14 cellular contexts compared by ENCODE assay signal in genomic region chr10:48805848-48806247, GRCh38.
DNase-seq lines count a peak whose midpoint lies in the region; ATAC-seq lines count a peak whose summit lies in the region.
"Had no signal": no experiment of that assay in that cellular context is flagged by ENCODE, and none has a peak within 500 bp of the region (broad histone marks: within the 10 kb centered on the region; RNA-seq: fewer than 3 reads in every experiment).

No MANE protein-coding gene starts in this region.

- H3K4me3 Mint-ChIP-seq in activated naive CD8-positive, alpha-beta T cell treated with anti-CD3 and anti-CD28 coated beads for 36 hours, result no peak overlapping the region
- no peak overlapping the region for H3K4me3 Mint-ChIP-seq in activated CD8-positive, alpha-beta memory T cell treated with anti-CD3 and anti-CD28 coated beads, Interleukin-2, amount 10 ng/mL, durations not matched to agents 7 days and 5 days
- H3K4me3 Mint-ChIP-seq: endodermal cell had no signal

- no peak for ATAC-seq in activated CD8-positive, alpha-beta memory T cell treated with anti-CD3 and anti-CD28 coated beads, Interleukin-2, amount 10 ng/mL, durations not matched to agents 7 days and 5 days
- no peak for ATAC-seq in HG03108 (IDR thresholded peaks at IDR 0.05; ENCODE audit: unreplicated experiment)
- no peak for ATAC-seq in GM18858 (IDR thresholded peaks at IDR 0.05; ENCODE audit: unreplicated experiment)
- ATAC-seq: foreskin keratinocyte had no signal

- peaks cover 3% of the 10 kb centered on the region for H3K9me3 Mint-ChIP-seq in activated naive CD8-positive, alpha-beta T cell treated with anti-CD3 and anti-CD28 coated beads for 36 hours
- H3K9me3 Mint-ChIP-seq in activated CD8-positive, alpha-beta memory T cell treated with anti-CD3 and anti-CD28 coated beads, Interleukin-2, amount 10 ng/mL, durations not matched to agents 7 days and 5 days (ENCODE audit: low read depth), result no peaks in the 10 kb centered on the region
- H3K9me3 Mint-ChIP-seq: endodermal cell had no signal

- H3K36me3 ChIP-seq in BLaER1, result peaks cover 33% of the 10 kb centered on the region
- H3K36me3 ChIP-seq: prostate gland had no signal

- H3K4me1 Mint-ChIP-seq in activated naive CD8-positive, alpha-beta T cell treated with anti-CD3 and anti-CD28 coated beads for 36 hours, result peaks cover 35% of the 10 kb centered on the region
- peaks cover 42% of the 10 kb centered on the region for H3K4me1 Mint-ChIP-seq in activated CD8-positive, alpha-beta memory T cell treated with anti-CD3 and anti-CD28 coated beads, Interleukin-2, amount 10 ng/mL, durations not matched to agents 7 days and 5 days

- no peak overlapping the region for H3K9ac ChIP-seq in BLaER1
- H3K9ac ChIP-seq: KMS-11 had no signal

- H3K27me3 ChIP-seq in BLaER1, result no peaks in the 10 kb centered on the region
- H3K27me3 ChIP-seq: foreskin keratinocyte had no signal

- peaks cover 3% of the 10 kb centered on the region for H3K36me3 Mint-ChIP-seq in activated naive CD8-positive, alpha-beta T cell treated with anti-CD3 and anti-CD28 coated beads for 36 hours
- no peaks in the 10 kb centered on the region for H3K36me3 Mint-ChIP-seq in activated CD8-positive, alpha-beta memory T cell treated with anti-CD3 and anti-CD28 coated beads, Interleukin-2, amount 10 ng/mL, durations not matched to agents 7 days and 5 days

- peak overlapping the region; percentile 43 for H3K27ac Mint-ChIP-seq in activated naive CD8-positive, alpha-beta T cell treated with anti-CD3 and anti-CD28 coated beads for 36 hours
- H3K27ac Mint-ChIP-seq in activated CD8-positive, alpha-beta memory T cell treated with anti-CD3 and anti-CD28 coated beads, Interleukin-2, amount 10 ng/mL, durations not matched to agents 7 days and 5 days, result no peak overlapping the region
- H3K27ac Mint-ChIP-seq: endodermal cell had no signal

- no peaks in the 10 kb centered on the region for H4K20me1 ChIP-seq in BLaER1

- peaks cover 1% of the 10 kb centered on the region for H3K9me3 ChIP-seq in BLaER1
- H3K9me3 ChIP-seq: prostate gland had no signal

- no peaks in the 10 kb centered on the region for H3K27me3 Mint-ChIP-seq in activated naive CD8-positive, alpha-beta T cell treated with anti-CD3 and anti-CD28 coated beads for 36 hours
- H3K27me3 Mint-ChIP-seq in activated CD8-positive, alpha-beta memory T cell treated with anti-CD3 and anti-CD28 coated beads, Interleukin-2, amount 10 ng/mL, durations not matched to agents 7 days and 5 days, result peaks cover 2% of the 10 kb centered on the region

- peaks cover 57% of the 10 kb centered on the region for H3K4me1 ChIP-seq in BLaER1
- H3K4me1 ChIP-seq: prostate gland had no signal

- no peak for DNase-seq in activated naive CD8-positive, alpha-beta T cell treated with anti-CD3 and anti-CD28 coated beads for 36 hours
- DNase-seq in inferior parietal cortex (ENCODE audit: extremely low spot score) (peak; percentile 27), retina (peak; percentile 27), NCI-H345 treated with DMSO at 0.1 percent for 48 hours (lab: John Stamatoyannopoulos, UW; ENCODE audit: unreplicated experiment) (no peak)
- no peak for DNase-seq in activated CD8-positive, alpha-beta memory T cell treated with anti-CD3 and anti-CD28 coated beads, Interleukin-2, amount 10 ng/mL, durations not matched to agents 7 days and 5 days
- DNase-seq: activated effector memory CD4-positive, alpha-beta T cell treated with Interleukin-2 at 50 U/mL for 16 hours; endodermal cell; foreskin keratinocyte; NCI-H510A had no signal

- CTCF ChIA-PET in activated CD8-positive, alpha-beta memory T cell treated with anti-CD3 and anti-CD28 coated beads, Interleukin-2, amount 10 ng/mL, durations not matched to agents 7 days and 5 days (lab: Charles Lee), result no interaction called here

- peak overlapping the region; percentile 75 for H3K4me2 ChIP-seq in BLaER1
- H3K4me2 ChIP-seq: KMS-11 had no signal

- no peak overlapping the region for H3K4me3 ChIP-seq in BLaER1
- H3K4me3 ChIP-seq: prostate gland had no signal

- H3K27ac ChIP-seq in BLaER1, result no peak overlapping the region
- H3K27ac ChIP-seq: foreskin keratinocyte, KMS-11, prostate gland had no signal

Comparison
In these comparisons a context has a peak if more than half of its experiments do, and no peak if none do; other contexts are left out.
1. DNase-seq: peak in inferior parietal cortex (single experiment) and retina (single experiment); none in activated naive CD8-positive, alpha-beta T cell treated with anti-CD3 and anti-CD28 coated beads for 36 hours (single experiment), activated CD8-positive, alpha-beta memory T cell treated with anti-CD3 and anti-CD28 coated beads, Interleukin-2, amount 10 ng/mL, durations not matched to agents 7 days and 5 days (single experiment) and NCI-H345 treated with DMSO at 0.1 percent for 48 hours (single experiment).